ENCODE assay signal across 1 cellular context in genomic region chr11:13271060-13271693, GRCh38.
TF ChIP-seq lines count a peak whose summit lies in the region.

No MANE protein-coding gene starts in this region.

TF ChIP-seq in IMR-90, 13 proteins besides CTCF, POLR2A, EP300 and RAD21:
- TF ChIP-seq BHLHE40 (IDR thresholded peaks at IDR 0.05; ENCODE audit: low read depth, low read length): no peak
- TF ChIP-seq FOS (IDR thresholded peaks at IDR 0.05; ENCODE audit: low read depth, low read length): no peak
- no peak for TF ChIP-seq RCOR1 (IDR thresholded peaks at IDR 0.05; ENCODE audit: insufficient replicate concordance, low read length)
- no peak for TF ChIP-seq RFX5 (IDR thresholded peaks at IDR 0.05; ENCODE audit: low read depth, low read length)
